ENCODE assay signal across 14 cellular contexts in the genomic region with DNA sequence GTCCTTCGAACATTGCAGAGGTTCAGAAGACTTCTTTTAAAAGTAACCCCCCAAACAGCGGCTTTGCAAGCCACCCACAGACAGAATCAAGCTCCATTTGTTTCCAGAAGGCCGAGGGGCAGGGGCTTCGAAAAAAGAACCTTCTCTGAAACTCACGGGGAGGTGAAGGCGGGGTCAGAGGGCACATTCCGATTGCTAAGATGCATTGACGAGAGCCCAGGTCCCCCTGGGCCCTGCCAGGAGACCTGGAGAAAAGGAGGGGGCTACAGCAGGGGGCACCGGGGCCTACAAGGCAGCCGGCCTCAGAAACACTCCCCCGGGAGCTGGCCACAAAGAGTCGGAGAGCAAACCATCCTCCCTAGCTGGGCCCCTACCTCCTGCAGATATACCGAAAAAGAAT.
"Had no signal": no experiment of that assay in that cellular context is flagged by ENCODE, and none has a peak within 500 bp of the region (broad histone marks: within the 10 kb centered on the region; RNA-seq: fewer than 3 reads in every experiment).

No MANE protein-coding gene starts in this region.

- H3K4me3 ChIP-seq: gastroesophageal sphincter, ovary, thoracic aorta had no signal

- H3K27ac Mint-ChIP-seq: activated CD4-positive, alpha-beta T cell treated with anti-CD3 and anti-CD28 coated beads, Interleukin-2, amount 10 ng/mL, durations not matched to agents 7 days and 5 days; activated naive CD8-positive, alpha-beta T cell treated with anti-CD3 and anti-CD28 coated beads, Interleukin-2, amount 10 ng/mL, durations not matched to agents 7 days and 5 days; natural killer cell treated with Interleukin-12 subunit alpha and Interleukin-12 subunit beta and Interleukin-15 and Interleukin-18, amount 100 ng/mL, for 72 hours had no signal

- H3K27me3 Mint-ChIP-seq: activated CD4-positive, alpha-beta T cell treated with anti-CD3 and anti-CD28 coated beads, Interleukin-2, amount 10 ng/mL, durations not matched to agents 7 days and 5 days; activated naive CD8-positive, alpha-beta T cell treated with anti-CD3 and anti-CD28 coated beads, Interleukin-2, amount 10 ng/mL, durations not matched to agents 7 days and 5 days; natural killer cell treated with Interleukin-12 subunit alpha and Interleukin-12 subunit beta and Interleukin-15 and Interleukin-18, amount 100 ng/mL, for 72 hours had no signal

- H3K27ac ChIP-seq: gastroesophageal sphincter, ovary, thoracic aorta had no signal

- H3K36me3 ChIP-seq: gastroesophageal sphincter, ovary, thoracic aorta had no signal

- ATAC-seq: gastroesophageal sphincter; natural killer cell treated with Interleukin-12 subunit alpha and Interleukin-12 subunit beta and Interleukin-15 and Interleukin-18, amount 100 ng/mL, for 72 hours had no signal

- H3K9me3 ChIP-seq: ovary, thoracic aorta had no signal

- H3K36me3 Mint-ChIP-seq: activated naive CD8-positive, alpha-beta T cell treated with anti-CD3 and anti-CD28 coated beads, Interleukin-2, amount 10 ng/mL, durations not matched to agents 7 days and 5 days; natural killer cell treated with Interleukin-12 subunit alpha and Interleukin-12 subunit beta and Interleukin-15 and Interleukin-18, amount 100 ng/mL, for 72 hours had no signal

- DNase-seq: activated CD4-positive, alpha-beta T cell treated with anti-CD3 and anti-CD28 coated beads, Interleukin-2, amount 10 ng/mL, durations not matched to agents 7 days and 5 days; activated CD8-positive, alpha-beta memory T cell treated with anti-CD3 and anti-CD28 coated beads for 24 hours; activated naive CD4-positive, alpha-beta T cell; activated naive CD8-positive, alpha-beta T cell treated with anti-CD3 and anti-CD28 coated beads, Interleukin-2, amount 10 ng/mL, durations not matched to agents 7 days and 5 days; anterior cingulate cortex; dermis blood vessel endothelial cell; mesendoderm; ovary; stimulated activated CD4-positive, alpha-beta T cell treated with anti-CD3 and anti-CD28 coated beads, Interleukin-12 subunit alpha, Interleukin-12 subunit beta, amount 100 ng/mL, for 4 hours; stimulated activated CD4-positive, alpha-beta T cell treated with anti-CD3 and anti-CD28 coated beads, Interleukin-2, amount 100 ng/mL, for 24 hours; SW 1271 had no signal

- H3K4me3 Mint-ChIP-seq: activated CD4-positive, alpha-beta T cell treated with anti-CD3 and anti-CD28 coated beads, Interleukin-2, amount 10 ng/mL, durations not matched to agents 7 days and 5 days; activated naive CD8-positive, alpha-beta T cell treated with anti-CD3 and anti-CD28 coated beads, Interleukin-2, amount 10 ng/mL, durations not matched to agents 7 days and 5 days; natural killer cell treated with Interleukin-12 subunit alpha and Interleukin-12 subunit beta and Interleukin-15 and Interleukin-18, amount 100 ng/mL, for 72 hours had no signal

- H3K27me3 ChIP-seq: ovary had no signal

- H3K4me1 ChIP-seq: gastroesophageal sphincter had no signal
